Comparison of ENCODE assay signal across 1 cellular context in the genomic region with DNA sequence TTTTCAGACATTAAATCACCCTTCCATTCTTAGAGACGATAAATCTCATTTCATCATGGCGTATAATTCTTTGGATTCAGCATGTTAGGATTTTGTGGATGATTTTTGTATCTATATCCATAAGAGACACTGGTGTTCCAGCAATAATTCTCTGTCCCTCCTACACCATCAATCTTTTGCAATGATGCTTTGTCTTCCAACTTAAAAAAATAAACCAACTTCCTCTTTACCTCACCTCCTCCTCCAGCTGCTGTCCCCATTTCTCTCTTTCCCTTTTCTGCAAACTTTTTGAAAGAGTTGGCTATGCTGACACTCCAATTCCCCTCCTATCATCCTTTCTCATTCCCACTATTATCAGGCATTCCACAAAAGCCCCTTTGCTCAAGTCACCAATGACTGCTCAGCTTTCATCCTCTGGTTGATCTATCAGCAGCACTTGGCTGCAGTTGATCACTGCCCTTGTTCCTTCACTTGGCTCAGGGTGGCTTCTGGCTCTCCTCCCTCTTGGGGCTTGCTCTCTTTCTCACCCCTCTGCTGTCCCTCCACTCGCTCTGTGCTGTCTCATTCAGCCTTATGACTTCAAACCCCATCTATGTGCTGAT.
TF ChIP-seq lines count a peak whose summit lies in the region.

No MANE protein-coding gene starts in this region.

TF ChIP-seq in HepG2, 621 proteins besides CTCF, POLR2A, EP300 and RAD21:
- TF ChIP-seq CHCHD3 (CRISPR knock-in tag; IDR thresholded peaks at IDR 0.05) (no peak), SOX13 (IDR thresholded peaks at IDR 0.05) (no peak), SOX13 (CRISPR knock-in tag; conservative IDR thresholded peaks at IDR 0.05 in 1 of 2, IDR thresholded peaks at IDR 0.05 in 1 of 2) (no peak), RFX5 (IDR thresholded peaks at IDR 0.05; ENCODE audit: low read depth, low read length) (no peak), SAP130 (CRISPR knock-in tag; IDR thresholded peaks at IDR 0.05; ENCODE audit: low read depth) (no peak), NKX3-1 (CRISPR knock-in tag; IDR thresholded peaks at IDR 0.05) (no peak), ZNF713 (CRISPR knock-in tag; IDR thresholded peaks at IDR 0.05) (no peak), NFKBIZ (CRISPR knock-in tag; IDR thresholded peaks at IDR 0.05) (no peak), ARHGAP35 (CRISPR knock-in tag; IDR thresholded peaks at IDR 0.05; ENCODE audit: borderline replicate concordance) (no peak)
- TF ChIP-seq, protein P1, sequence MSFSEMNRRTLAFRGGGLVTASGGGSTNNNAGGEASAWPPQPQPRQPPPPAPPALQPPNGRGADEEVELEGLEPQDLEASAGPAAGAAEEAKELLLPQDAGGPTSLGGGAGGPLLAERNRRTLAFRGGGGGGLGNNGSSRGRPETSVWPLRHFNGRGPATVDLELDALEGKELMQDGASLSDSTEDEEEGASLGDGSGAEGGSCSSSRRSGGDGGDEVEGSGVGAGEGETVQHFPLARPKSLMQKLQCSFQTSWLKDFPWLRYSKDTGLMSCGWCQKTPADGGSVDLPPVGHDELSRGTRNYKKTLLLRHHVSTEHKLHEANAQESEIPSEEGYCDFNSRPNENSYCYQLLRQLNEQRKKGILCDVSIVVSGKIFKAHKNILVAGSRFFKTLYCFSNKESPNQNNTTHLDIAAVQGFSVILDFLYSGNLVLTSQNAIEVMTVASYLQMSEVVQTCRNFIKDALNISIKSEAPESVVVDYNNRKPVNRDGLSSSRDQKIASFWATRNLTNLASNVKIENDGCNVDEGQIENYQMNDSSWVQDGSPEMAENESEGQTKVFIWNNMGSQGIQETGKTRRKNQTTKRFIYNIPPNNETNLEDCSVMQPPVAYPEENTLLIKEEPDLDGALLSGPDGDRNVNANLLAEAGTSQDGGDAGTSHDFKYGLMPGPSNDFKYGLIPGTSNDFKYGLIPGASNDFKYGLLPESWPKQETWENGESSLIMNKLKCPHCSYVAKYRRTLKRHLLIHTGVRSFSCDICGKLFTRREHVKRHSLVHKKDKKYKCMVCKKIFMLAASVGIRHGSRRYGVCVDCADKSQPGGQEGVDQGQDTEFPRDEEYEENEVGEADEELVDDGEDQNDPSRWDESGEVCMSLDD (CRISPR knock-in tag; IDR thresholded peaks at IDR 0.05; ENCODE audit: borderline replicate concordance) = no peak
- TF ChIP-seq, protein P2, sequence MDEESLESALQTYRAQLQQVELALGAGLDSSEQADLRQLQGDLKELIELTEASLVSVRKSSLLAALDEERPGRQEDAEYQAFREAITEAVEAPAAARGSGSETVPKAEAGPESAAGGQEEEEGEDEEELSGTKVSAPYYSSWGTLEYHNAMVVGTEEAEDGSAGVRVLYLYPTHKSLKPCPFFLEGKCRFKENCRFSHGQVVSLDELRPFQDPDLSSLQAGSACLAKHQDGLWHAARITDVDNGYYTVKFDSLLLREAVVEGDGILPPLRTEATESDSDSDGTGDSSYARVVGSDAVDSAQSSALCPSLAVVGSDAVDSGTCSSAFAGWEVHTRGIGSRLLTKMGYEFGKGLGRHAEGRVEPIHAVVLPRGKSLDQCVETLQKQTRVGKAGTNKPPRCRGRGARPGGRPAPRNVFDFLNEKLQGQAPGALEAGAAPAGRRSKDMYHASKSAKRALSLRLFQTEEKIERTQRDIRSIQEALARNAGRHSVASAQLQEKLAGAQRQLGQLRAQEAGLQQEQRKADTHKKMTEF (CRISPR knock-in tag; IDR thresholded peaks at IDR 0.05) = no peak
- TF ChIP-seq, protein P3, sequence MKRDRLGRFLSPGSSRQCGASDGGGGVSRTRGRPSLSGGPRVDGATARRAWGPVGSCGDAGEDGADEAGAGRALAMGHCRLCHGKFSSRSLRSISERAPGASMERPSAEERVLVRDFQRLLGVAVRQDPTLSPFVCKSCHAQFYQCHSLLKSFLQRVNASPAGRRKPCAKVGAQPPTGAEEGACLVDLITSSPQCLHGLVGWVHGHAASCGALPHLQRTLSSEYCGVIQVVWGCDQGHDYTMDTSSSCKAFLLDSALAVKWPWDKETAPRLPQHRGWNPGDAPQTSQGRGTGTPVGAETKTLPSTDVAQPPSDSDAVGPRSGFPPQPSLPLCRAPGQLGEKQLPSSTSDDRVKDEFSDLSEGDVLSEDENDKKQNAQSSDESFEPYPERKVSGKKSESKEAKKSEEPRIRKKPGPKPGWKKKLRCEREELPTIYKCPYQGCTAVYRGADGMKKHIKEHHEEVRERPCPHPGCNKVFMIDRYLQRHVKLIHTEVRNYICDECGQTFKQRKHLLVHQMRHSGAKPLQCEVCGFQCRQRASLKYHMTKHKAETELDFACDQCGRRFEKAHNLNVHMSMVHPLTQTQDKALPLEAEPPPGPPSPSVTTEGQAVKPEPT (CRISPR knock-in tag; IDR thresholded peaks at IDR 0.05; ENCODE audit: low read depth) = no peak
- TF ChIP-seq, protein P4, sequence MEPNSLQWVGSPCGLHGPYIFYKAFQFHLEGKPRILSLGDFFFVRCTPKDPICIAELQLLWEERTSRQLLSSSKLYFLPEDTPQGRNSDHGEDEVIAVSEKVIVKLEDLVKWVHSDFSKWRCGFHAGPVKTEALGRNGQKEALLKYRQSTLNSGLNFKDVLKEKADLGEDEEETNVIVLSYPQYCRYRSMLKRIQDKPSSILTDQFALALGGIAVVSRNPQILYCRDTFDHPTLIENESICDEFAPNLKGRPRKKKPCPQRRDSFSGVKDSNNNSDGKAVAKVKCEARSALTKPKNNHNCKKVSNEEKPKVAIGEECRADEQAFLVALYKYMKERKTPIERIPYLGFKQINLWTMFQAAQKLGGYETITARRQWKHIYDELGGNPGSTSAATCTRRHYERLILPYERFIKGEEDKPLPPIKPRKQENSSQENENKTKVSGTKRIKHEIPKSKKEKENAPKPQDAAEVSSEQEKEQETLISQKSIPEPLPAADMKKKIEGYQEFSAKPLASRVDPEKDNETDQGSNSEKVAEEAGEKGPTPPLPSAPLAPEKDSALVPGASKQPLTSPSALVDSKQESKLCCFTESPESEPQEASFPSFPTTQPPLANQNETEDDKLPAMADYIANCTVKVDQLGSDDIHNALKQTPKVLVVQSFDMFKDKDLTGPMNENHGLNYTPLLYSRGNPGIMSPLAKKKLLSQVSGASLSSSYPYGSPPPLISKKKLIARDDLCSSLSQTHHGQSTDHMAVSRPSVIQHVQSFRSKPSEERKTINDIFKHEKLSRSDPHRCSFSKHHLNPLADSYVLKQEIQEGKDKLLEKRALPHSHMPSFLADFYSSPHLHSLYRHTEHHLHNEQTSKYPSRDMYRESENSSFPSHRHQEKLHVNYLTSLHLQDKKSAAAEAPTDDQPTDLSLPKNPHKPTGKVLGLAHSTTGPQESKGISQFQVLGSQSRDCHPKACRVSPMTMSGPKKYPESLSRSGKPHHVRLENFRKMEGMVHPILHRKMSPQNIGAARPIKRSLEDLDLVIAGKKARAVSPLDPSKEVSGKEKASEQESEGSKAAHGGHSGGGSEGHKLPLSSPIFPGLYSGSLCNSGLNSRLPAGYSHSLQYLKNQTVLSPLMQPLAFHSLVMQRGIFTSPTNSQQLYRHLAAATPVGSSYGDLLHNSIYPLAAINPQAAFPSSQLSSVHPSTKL (CRISPR knock-in tag; IDR thresholded peaks at IDR 0.05) = no peak
- TF ChIP-seq, protein P5, sequence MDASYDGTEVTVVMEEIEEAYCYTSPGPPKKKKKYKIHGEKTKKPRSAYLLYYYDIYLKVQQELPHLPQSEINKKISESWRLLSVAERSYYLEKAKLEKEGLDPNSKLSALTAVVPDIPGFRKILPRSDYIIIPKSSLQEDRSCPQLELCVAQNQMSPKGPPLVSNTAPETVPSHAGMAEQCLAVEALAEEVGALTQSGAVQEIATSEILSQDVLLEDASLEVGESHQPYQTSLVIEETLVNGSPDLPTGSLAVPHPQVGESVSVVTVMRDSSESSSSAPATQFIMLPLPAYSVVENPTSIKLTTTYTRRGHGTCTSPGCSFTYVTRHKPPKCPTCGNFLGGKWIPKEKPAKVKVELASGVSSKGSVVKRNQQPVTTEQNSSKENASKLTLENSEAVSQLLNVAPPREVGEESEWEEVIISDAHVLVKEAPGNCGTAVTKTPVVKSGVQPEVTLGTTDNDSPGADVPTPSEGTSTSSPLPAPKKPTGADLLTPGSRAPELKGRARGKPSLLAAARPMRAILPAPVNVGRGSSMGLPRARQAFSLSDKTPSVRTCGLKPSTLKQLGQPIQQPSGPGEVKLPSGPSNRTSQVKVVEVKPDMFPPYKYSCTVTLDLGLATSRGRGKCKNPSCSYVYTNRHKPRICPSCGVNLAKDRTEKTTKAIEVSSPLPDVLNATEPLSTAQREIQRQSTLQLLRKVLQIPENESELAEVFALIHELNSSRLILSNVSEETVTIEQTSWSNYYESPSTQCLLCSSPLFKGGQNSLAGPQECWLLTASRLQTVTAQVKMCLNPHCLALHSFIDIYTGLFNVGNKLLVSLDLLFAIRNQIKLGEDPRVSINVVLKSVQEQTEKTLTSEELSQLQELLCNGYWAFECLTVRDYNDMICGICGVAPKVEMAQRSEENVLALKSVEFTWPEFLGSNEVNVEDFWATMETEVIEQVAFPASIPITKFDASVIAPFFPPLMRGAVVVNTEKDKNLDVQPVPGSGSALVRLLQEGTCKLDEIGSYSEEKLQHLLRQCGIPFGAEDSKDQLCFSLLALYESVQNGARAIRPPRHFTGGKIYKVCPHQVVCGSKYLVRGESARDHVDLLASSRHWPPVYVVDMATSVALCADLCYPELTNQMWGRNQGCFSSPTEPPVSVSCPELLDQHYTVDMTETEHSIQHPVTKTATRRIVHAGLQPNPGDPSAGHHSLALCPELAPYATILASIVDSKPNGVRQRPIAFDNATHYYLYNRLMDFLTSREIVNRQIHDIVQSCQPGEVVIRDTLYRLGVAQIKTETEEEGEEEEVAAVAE (CRISPR knock-in tag; IDR thresholded peaks at IDR 0.05; ENCODE audit: borderline replicate concordance) = no peak
